ENCODE assay signal across 1 cellular context in genomic region chr1:54375331-54376084, GRCh38.
TF ChIP-seq lines count a peak whose summit lies in the region.

No MANE protein-coding gene starts in this region.

TF ChIP-seq in GM12878, 131 proteins besides CTCF, POLR2A, EP300 and RAD21:
- TF ChIP-seq ESRRA (IDR thresholded peaks at IDR 0.05; ENCODE audit: low read length) (no peak), EED (IDR thresholded peaks at IDR 0.05; ENCODE audit: low read depth) (no peak), CBX5 (IDR thresholded peaks at IDR 0.05; ENCODE audit: low read depth) (no peak), RBBP5 (conservative IDR thresholded peaks at IDR 0.05) (no peak), MTA2 (IDR thresholded peaks at IDR 0.05; ENCODE audit: low read depth) (no peak), ZSCAN29 (IDR thresholded peaks at IDR 0.05) (no peak), KAT2A (conservative IDR thresholded peaks at IDR 0.05; ENCODE audit: control insufficient read depth, low read depth, low read length) (no peak), ZNF274 (IDR thresholded peaks at IDR 0.05; ENCODE audit: insufficient read depth, insufficient read length) (no peak), YBX1 (IDR thresholded peaks at IDR 0.05) (no peak), CHD1 (IDR thresholded peaks at IDR 0.05; ENCODE audit: low read depth, low read length) (no peak), SRF (IDR thresholded peaks at IDR 0.05; ENCODE audit: low read depth in 2 of 2, low read length in 2 of 2) (no peak), BCLAF1 (IDR thresholded peaks at IDR 0.05) (no peak), HCFC1 (IDR thresholded peaks at IDR 0.05; ENCODE audit: low read length) (no peak), ZNF592 (IDR thresholded peaks at IDR 0.05) (no peak), SIX5 (IDR thresholded peaks at IDR 0.05; ENCODE audit: low read depth, low read length, severe bottlenecking) (no peak), SMC3 (IDR thresholded peaks at IDR 0.05; ENCODE audit: borderline replicate concordance, low read length) (no peak), FOXM1 (IDR thresholded peaks at IDR 0.05; ENCODE audit: low read depth, low read length) (no peak)
